In the genomic region with DNA sequence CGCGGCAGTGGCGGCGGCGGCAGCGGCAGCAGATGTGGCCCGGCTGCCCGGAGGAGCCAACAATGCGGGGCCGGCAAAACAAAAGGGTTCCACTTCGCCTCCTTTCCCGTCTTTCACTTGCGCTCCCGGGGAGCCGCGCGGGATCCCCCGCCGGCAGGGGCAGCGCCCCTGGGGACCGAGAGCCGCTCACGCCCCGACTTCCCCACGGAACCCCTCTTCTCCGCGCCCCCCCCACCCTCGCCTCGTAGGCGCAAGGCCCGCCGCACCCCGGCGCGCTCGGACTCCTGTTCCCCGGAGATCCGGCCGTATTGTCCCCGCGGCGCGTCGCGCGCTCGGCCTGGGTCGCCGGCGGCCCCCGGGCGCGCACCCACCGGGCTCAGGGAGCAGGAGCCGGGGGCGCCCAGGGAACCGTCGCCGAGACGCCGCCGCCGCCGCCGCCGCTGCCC, we compare ENCODE assay signal across 1 cellular context.
TF ChIP-seq lines count a peak whose summit lies in the region.

No MANE protein-coding gene starts in this region.

TF ChIP-seq in liver, 16 proteins besides CTCF, POLR2A, EP300 and RAD21 (continued from another document):
- TF ChIP-seq ZBTB33 (IDR thresholded peaks at IDR 0.05) (no peak), NR2F2 (IDR thresholded peaks at IDR 0.05) (no peak), MAX (IDR thresholded peaks at IDR 0.05) (no peak), GABPA (IDR thresholded peaks at IDR 0.05 in 1 of 2, conservative IDR thresholded peaks at IDR 0.05 in 1 of 2) (no peak), TAF1 (conservative IDR thresholded peaks at IDR 0.05) (no peak)
TF ChIP-seq in liver: peak in this region for 0.
